Comparison of ENCODE assay signal across 10 cellular contexts in genomic region chr3:141302364-141303141, GRCh38.
A peak's percentile ranks its signal among the peaks of the same experiment; 100 is the strongest.
DNase-seq lines count a peak whose midpoint lies in the region; ATAC-seq and TF ChIP-seq lines count a peak whose summit lies in the region.
"Had no signal": no experiment of that assay in that cellular context is flagged by ENCODE, and none has a peak within 500 bp of the region (broad histone marks: within the 10 kb centered on the region; RNA-seq: fewer than 3 reads in every experiment).

No MANE protein-coding gene starts in this region.

- intact Hi-C loops in Right ventricle myocardium inferior (cut with DNase I): loop anchor here (2.0 kb wide), 1 partner anchor 152 kb away; no protein-coding TSS in a partner anchor
- intact Hi-C loops in cardiac septum (cut with DNase I): no loop called here
- intact Hi-C loops in left ventricle myocardium superior (cut with micrococcal nuclease): no loop called here
- intact Hi-C loops in vagina (cut with DNase I): loop anchor here (10.0 kb wide), 1 partner anchor 62 kb away; the partner anchor contains the start of gene ZBTB38
- intact Hi-C loops in natural killer cell (cut with micrococcal nuclease): loop anchor here (1.0 kb wide), 1 partner anchor 153 kb away; no protein-coding TSS in a partner anchor

- H3K4me3 ChIP-seq in astrocyte of the cerebellum (ENCODE audit: low read depth, low read length) (no peak overlapping the region), vagina (no peak overlapping the region)

- no peak for DNase-seq in Right ventricle myocardium inferior (ENCODE audit: missing footprints)
- no peak for DNase-seq in cardiac septum (ENCODE audit: low spot score)
- peak; percentile 35 for DNase-seq in astrocyte of the cerebellum (ENCODE audit: low read depth)
- no peak for DNase-seq in left ventricle myocardium superior
- no peak for DNase-seq in vagina (ENCODE audit: extremely low spot score in 2 of 2)
- no peak for DNase-seq in activated CD8-positive, alpha-beta memory T cell treated with anti-CD3 and anti-CD28 coated beads, Interleukin-2, amount 50 U/mL, for 48 hours
- no peak for DNase-seq in NCI-H2081 treated with DMSO at 0.1 percent for 48 hours (lab: John Stamatoyannopoulos, UW)
- DNase-seq in natural killer cell: no peak
- DNase-seq: H9 had no signal

- no peaks in the 10 kb centered on the region for H3K4me1 ChIP-seq in vagina
- H3K4me1 ChIP-seq: BE2C had no signal

- no peaks in the 10 kb centered on the region for H3K9me3 Mint-ChIP-seq in natural killer cell

- peaks cover 0 to 4% of the 10 kb centered on the region in 2 donors for H3K4me1 Mint-ChIP-seq in natural killer cell

- H3K27ac Mint-ChIP-seq in natural killer cell: no peak overlapping the region
- H3K27ac Mint-ChIP-seq: H9 had no signal

- no peaks in the 10 kb centered on the region for H3K27me3 ChIP-seq in vagina
- H3K27me3 ChIP-seq: BE2C had no signal

- TF ChIP-seq CTCF in astrocyte of the cerebellum (IDR thresholded peaks at IDR 0.05; ENCODE audit: low read depth, low read length, missing control alignments) (peak; percentile 24), vagina (IDR thresholded peaks at IDR 0.05) (no peak), natural killer cell (IDR thresholded peaks at IDR 0.05) (no peak)

- H3K36me3 Mint-ChIP-seq in natural killer cell: no peaks in the 10 kb centered on the region

- H3K9me3 ChIP-seq in vagina: no peaks in the 10 kb centered on the region
- H3K9me3 ChIP-seq: BE2C had no signal

- no peak overlapping the region for H3K4me3 Mint-ChIP-seq in natural killer cell
- H3K4me3 Mint-ChIP-seq: H9 had no signal

- H3K36me3 ChIP-seq in vagina: no peaks in the 10 kb centered on the region
- H3K36me3 ChIP-seq: BE2C had no signal

- no peaks in the 10 kb centered on the region for H3K27me3 Mint-ChIP-seq in natural killer cell (ENCODE audit: low read depth in 2 of 2)

- peak overlapping the region; percentile 21 for H3K27ac ChIP-seq in vagina

- ATAC-seq in Right ventricle myocardium inferior (peak; percentile 33), left ventricle myocardium superior (peak; percentile 24), natural killer cell (no peak)

- in situ Hi-C loops in astrocyte of the cerebellum (cut with HindIII; ENCODE audit: low sequenced_read_pairs): no loop called here

- TF ChIP-seq POLR2A in vagina (IDR thresholded peaks at IDR 0.05): no peak

Comparison
In these comparisons a context has a peak if more than half of its experiments do, and no peak if none do; other contexts are left out.
1. intact Hi-C loops: an anchor here in Right ventricle myocardium inferior (2.0 kb wide), vagina (10.0 kb wide) and natural killer cell (1.0 kb wide); none called in cardiac septum and left ventricle myocardium superior.
2. ATAC-seq: peak in Right ventricle myocardium inferior (single experiment) and left ventricle myocardium superior (single experiment); none in natural killer cell (0 of 3).